ENCODE assay signal across 25 cellular contexts in the genomic region with DNA sequence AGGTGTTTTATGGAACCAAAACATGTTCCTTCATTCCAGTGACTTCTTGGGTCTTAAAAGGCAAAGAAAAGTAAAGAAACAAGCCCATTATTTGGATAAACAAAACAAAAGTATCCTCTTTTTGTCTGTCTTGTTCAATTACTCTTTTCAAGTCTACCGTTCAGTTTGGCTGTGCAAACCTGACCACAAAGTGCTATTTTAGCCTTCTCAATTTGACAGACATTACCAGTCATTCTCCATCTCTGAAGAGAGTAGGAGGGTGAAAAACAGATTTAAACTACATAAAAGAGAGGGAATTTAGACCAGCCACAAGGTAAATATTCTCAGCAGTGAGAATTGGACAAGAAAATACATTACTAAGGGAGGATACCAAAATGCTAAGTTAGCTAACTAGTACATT.
DNase-seq lines count a peak whose midpoint lies in the region; ATAC-seq and TF ChIP-seq lines count a peak whose summit lies in the region.
"Had no signal": no experiment of that assay in that cellular context is flagged by ENCODE, and none has a peak within 500 bp of the region (broad histone marks: within the 10 kb centered on the region; RNA-seq: fewer than 3 reads in every experiment).

No MANE protein-coding gene starts in this region.

- no peak overlapping the region for H3K4me3 ChIP-seq in GM12865 (ENCODE audit: low read depth, low read length)
- H3K4me3 ChIP-seq: neural progenitor cell, upper lobe of right lung had no signal

- H3K27me3 Mint-ChIP-seq in immature natural killer cell (ENCODE audit: low read depth in 3 of 3): peaks cover 0 to 2% (median 2%) of the 10 kb centered on the region in 3 donors
- H3K27me3 Mint-ChIP-seq: CD4-positive, CD25-positive, alpha-beta regulatory T cell had no signal

- no peaks in the 10 kb centered on the region for H3K4me1 Mint-ChIP-seq in immature natural killer cell
- H3K4me1 Mint-ChIP-seq: CD4-positive, CD25-positive, alpha-beta regulatory T cell; mesothelial cell of epicardium; WTC11 had no signal

- peaks cover 0 to 2% (median 0%) of the 10 kb centered on the region in 6 donors for H3K9me3 Mint-ChIP-seq in immature natural killer cell
- H3K9me3 Mint-ChIP-seq: mesothelial cell of epicardium; neural progenitor cell; T-helper 1 cell treated with Interleukin-12 subunit alpha and Interleukin-12 subunit beta and Interleukin-4 antibody, amounts not matched to agents 30 μg/mL and 1 μg/mL, for 36 hours; WTC11 had no signal

- DNase-seq in GM12865 (ENCODE audit: low read depth) (peak; percentile 28), NCI-H146 (lab: John Stamatoyannopoulos, UW) (no peak), SHP77 treated with DMSO at 0.1 percent for 48 hours (lab: John Stamatoyannopoulos, UW) (no peak), immature natural killer cell (no peak), inferior parietal cortex (ENCODE audit: extremely low spot score) (no peak)
- DNase-seq: activated effector memory CD4-positive, alpha-beta T cell treated with Interleukin-2 at 50 U/mL for 16 hours; amniotic stem cell; CD4-positive, CD25-positive, alpha-beta regulatory T cell; central memory CD4-positive, alpha-beta T cell; DMS53; effector memory CD4-positive, alpha-beta T cell; H7; kidney; NCI-H446 treated with DMSO at 0.1 percent for 48 hours; stimulated activated CD4-positive, alpha-beta T cell treated with anti-CD3 and anti-CD28 coated beads, Interleukin-12 subunit alpha, Interleukin-12 subunit beta, amount 100 ng/mL, for 4 hours; stimulated activated naive CD8-positive, alpha-beta T cell treated with anti-CD3 and anti-CD28 coated beads, Interleukin-15, Interleukin-2, amounts not matched to agents 100 U/mL and 50 U/mL, for 24 hours; upper lobe of right lung had no signal

- ATAC-seq in GM19328 (IDR thresholded peaks at IDR 0.05; ENCODE audit: unreplicated experiment): peak; percentile 53
- ATAC-seq in HG02623 (IDR thresholded peaks at IDR 0.05; ENCODE audit: unreplicated experiment): peak; percentile 49
- ATAC-seq in HG03442 (IDR thresholded peaks at IDR 0.05; ENCODE audit: unreplicated experiment): peak; percentile 58
- ATAC-seq: Right ventricle myocardium inferior; stimulated activated naive CD8-positive, alpha-beta T cell treated with anti-CD3 and anti-CD28 coated beads, Interleukin-15, Interleukin-2, amounts not matched to agents 100 U/mL and 50 U/mL, for 24 hours; upper lobe of right lung; WTC11 had no signal

- no peaks in the 10 kb centered on the region for H3K36me3 Mint-ChIP-seq in immature natural killer cell
- H3K36me3 Mint-ChIP-seq: CD4-positive, CD25-positive, alpha-beta regulatory T cell; mesothelial cell of epicardium; WTC11 had no signal

- TF ChIP-seq CTCF in GM12865 (IDR thresholded peaks at IDR 0.05; ENCODE audit: insufficient read depth, low read depth, low read length, missing control alignments): no peak

- H3K4me3 Mint-ChIP-seq in immature natural killer cell: no peak overlapping the region
- H3K4me3 Mint-ChIP-seq: CD4-positive, CD25-positive, alpha-beta regulatory T cell; mesothelial cell of epicardium; neural progenitor cell; T-helper 1 cell treated with Interleukin-12 subunit alpha and Interleukin-12 subunit beta and Interleukin-4 antibody, amounts not matched to agents 30 μg/mL and 1 μg/mL, for 36 hours; WTC11 had no signal

- no peak overlapping the region for H3K27ac Mint-ChIP-seq in immature natural killer cell
- H3K27ac Mint-ChIP-seq: CD4-positive, CD25-positive, alpha-beta regulatory T cell; mesothelial cell of epicardium; neural progenitor cell; T-helper 1 cell treated with Interleukin-12 subunit alpha and Interleukin-12 subunit beta and Interleukin-4 antibody, amounts not matched to agents 30 μg/mL and 1 μg/mL, for 36 hours; WTC11 had no signal
